ENCODE assay signal across 1 cellular context in the genomic region with DNA sequence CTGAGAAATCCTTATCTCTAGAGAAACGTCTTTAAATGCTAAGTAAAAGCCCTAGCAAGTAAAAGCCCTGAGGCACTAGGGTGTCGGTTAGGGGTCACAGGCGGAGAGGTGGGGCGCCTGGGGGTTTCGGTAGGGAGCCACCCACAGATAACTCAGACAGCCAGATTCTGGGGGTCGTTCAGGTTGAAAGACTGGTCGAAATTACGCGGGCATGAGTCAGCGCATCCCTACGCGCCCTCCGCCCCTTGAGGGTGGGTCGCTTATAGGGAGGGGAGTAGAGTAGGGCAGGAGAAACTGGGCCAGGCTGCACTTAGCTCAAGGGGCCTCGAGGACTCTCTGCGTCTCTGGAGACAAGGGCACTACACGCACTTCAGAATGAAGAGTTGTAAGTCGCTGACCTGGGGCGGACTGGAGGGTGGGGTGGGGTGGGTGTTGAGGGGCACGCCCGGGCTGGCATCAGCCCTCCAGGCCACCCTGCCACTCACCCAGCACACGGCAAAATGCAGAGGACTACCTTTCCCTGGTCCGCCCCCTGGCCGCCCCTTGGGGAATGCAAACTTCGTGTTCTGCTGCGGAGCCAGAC.
TF ChIP-seq lines count a peak whose summit lies in the region.

No MANE protein-coding gene starts in this region.

TF ChIP-seq in HEK293, 187 proteins besides CTCF, POLR2A, EP300 and RAD21 (continued from another document):
- TF ChIP-seq, protein P1, sequence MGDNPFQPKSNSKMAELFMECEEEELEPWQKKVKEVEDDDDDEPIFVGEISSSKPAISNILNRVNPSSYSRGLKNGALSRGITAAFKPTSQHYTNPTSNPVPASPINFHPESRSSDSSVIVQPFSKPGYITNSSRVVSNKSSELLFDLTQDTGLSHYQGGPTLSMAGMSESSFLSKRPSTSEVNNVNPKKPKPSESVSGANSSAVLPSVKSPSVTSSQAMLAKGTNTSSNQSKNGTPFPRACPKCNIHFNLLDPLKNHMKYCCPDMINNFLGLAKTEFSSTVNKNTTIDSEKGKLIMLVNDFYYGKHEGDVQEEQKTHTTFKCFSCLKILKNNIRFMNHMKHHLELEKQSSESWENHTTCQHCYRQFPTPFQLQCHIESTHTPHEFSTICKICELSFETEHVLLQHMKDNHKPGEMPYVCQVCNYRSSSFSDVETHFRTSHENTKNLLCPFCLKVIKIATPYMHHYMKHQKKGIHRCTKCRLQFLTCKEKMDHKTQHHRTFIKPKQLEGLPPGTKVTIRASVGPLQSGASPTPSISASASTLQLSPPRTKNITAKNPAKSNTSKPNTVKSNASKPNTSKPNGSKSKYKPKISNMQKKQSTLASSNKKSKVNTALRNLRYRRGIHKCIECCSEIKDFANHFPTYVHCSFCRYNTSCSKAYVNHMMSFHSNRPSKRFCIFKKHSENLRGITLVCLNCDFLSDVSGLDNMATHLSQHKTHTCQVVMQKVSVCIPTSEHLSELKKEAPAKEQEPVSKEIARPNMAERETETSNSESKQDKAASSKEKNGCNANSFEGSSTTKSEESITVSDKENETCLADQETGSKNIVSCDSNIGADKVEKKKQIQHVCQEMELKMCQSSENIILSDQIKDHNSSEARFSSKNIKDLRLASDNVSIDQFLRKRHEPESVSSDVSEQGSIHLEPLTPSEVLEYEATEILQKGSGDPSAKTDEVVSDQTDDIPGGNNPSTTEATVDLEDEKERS (tag by site-specific recombination; IDR thresholded peaks at IDR 0.05), result no peak
TF ChIP-seq in HEK293: peak in this region for 31.
